Comparison of ENCODE assay signal across 7 cellular contexts in the genomic region with DNA sequence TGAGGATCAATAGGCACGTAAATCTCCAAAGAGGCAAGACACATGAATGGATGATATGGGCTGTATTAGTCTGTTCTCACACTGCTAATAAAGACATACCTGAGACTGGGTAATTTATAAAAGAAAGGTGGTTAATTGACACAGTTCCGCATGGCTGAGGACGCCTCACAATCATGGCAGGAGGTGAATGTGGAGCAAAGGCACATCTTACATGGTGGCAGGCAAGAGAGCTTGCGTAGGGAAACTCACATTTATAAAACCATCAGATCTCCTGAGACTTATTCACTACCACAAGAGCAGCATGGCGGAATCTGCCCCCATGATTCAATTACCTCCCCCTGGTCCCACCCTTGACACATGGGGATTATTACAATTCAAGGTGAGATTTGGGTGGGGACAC. TPM values are rescaled to one million over a fixed set of nuclear protein-coding genes. Genes with fewer than 3 reads are reported as not detected.
"Had no signal": no experiment of that assay in that cellular context is flagged by ENCODE, and none has a peak within 500 bp of the region (broad histone marks: within the 10 kb centered on the region; RNA-seq: fewer than 3 reads in every experiment).

No MANE protein-coding gene starts in this region.

RNA-seq across cellular contexts. Expression of gene UCN3, which starts 14.4 kb away (rescaled TPM):
- total RNA-seq: GM23248, GM23338, H1, H4, H7, H9, HFFc6 had no signal
- polyA plus RNA-seq: GM23248, GM23338, H1 had no signal

RNA-seq across cellular contexts. Expression of gene TUBAL3, which starts 25.4 kb away (rescaled TPM):
- total RNA-seq: GM23248, GM23338, H1, H4, H7, H9, HFFc6 had no signal
- polyA plus RNA-seq: GM23248, GM23338 had no signal
